In genomic region chr5:66987949-66988838, GRCh38 we compare ENCODE assay signal across 8 cellular contexts.
DNase-seq lines count a peak whose midpoint lies in the region; ATAC-seq lines count a peak whose summit lies in the region.

No MANE protein-coding gene starts in this region.

- no peak overlapping the region for H3K4me3 ChIP-seq in H7 (ENCODE audit: insufficient read depth, low read depth, low read length)

- intact Hi-C loops in left colon (cut with DNase I, micrococcal nuclease): no loop called here

- H3K27me3 ChIP-seq in H7 (ENCODE audit: control insufficient read depth, insufficient read depth, low read length): no peaks in the 10 kb centered on the region

- no peak for ATAC-seq in left colon
- no peak for ATAC-seq in GM21526 (IDR thresholded peaks at IDR 0.05; ENCODE audit: low FRiP score, unreplicated experiment)

- no peaks in the 10 kb centered on the region for H3K36me3 ChIP-seq in H7 (replicated peaks; ENCODE audit: control insufficient read depth, insufficient read depth, low read length)

- DNase-seq in NCI-H1417 (lab: John Stamatoyannopoulos, UW): peak; percentile 5 to 54 (median 40)
- DNase-seq in NCI-H1417 treated with DMSO at 0.1 percent for 48 hours (lab: John Stamatoyannopoulos, UW): no peak
- peak; percentile 26 for DNase-seq in H7
- peak; percentile 36 for DNase-seq in NCI-H748 treated with DMSO at 0.1 percent for 48 hours (lab: John Stamatoyannopoulos, UW)
- peak; percentile 11 for DNase-seq in cerebellum (ENCODE audit: low spot score)
- DNase-seq in lung microvascular endothelial cell (ENCODE audit: low read depth in 2 of 2): peak; percentile 35 to 60
- DNase-seq in left colon: no peak

Comparison
In these comparisons a context has a peak if more than half of its experiments do, and no peak if none do; other contexts are left out.
1. DNase-seq: peak in NCI-H1417 (3 of 3), H7 (single experiment), NCI-H748 treated with DMSO at 0.1 percent for 48 hours (single experiment), cerebellum (single experiment) and lung microvascular endothelial cell (2 of 2); none in NCI-H1417 treated with DMSO at 0.1 percent for 48 hours (single experiment) and left colon (0 of 2).